8 cellular contexts compared by ENCODE assay signal in the genomic region with DNA sequence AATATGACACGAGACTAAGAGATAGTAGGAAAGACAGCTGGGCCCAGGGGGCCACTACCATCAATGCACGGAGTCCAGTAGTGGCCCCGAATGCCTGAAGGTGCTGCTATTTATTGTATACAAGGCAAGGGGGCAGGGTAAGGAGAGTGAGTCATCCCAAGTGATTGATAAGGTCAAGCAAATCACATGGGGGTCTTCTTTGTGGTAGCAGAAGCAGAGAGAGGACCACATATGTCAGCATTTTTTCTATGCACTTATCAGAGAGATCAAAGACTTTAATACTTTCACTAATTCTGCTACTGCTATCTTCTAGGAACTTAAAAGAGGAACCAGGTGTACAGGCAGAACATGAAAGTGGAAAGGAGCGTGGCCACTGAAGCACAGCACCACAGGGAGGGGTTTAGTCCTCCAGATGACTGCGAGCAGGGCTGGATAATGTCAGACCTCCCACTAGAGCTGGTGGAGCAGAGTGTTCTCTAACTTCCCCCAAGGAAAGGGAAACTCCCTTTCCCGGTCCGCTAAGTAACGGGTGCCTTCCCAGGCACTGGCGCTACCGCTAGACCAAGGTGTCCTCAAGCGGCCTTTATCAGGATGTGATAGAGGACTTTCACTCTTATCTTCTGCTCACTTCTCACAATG. TPM values are rescaled to one million over a fixed set of nuclear protein-coding genes. Genes with fewer than 3 reads are reported as not detected.
A peak's percentile ranks its signal among the peaks of the same experiment; 100 is the strongest.
DNase-seq lines count a peak whose midpoint lies in the region; ATAC-seq and TF ChIP-seq lines count a peak whose summit lies in the region.

No MANE protein-coding gene starts in this region.

- POLR2A ChIA-PET in CD4-positive, alpha-beta memory T cell (lab: Charles Lee; ENCODE audit: partially characterized antibody) = interaction anchor here (0.8 to 2.0 kb wide), 4 partner anchors 12 to 374 kb away, joined by 3 to 13 read pairs (median 8); a partner anchor contains a TSS

- H3K27ac Mint-ChIP-seq in stimulated activated naive CD8-positive, alpha-beta T cell treated with anti-CD3 and anti-CD28 coated beads, Interleukin-15, Interleukin-2, amounts not matched to agents 100 ng/mL and 50 ng/mL, for 24 hours = peak overlapping the region; percentile 78
- peak overlapping the region in 1 of 2 donors; percentile 37 for H3K27ac Mint-ChIP-seq in stimulated activated naive CD8-positive, alpha-beta T cell treated with anti-CD3 and anti-CD28 coated beads, Interleukin-15, amount 100 ng/mL, for 72 hours
- H3K27ac Mint-ChIP-seq in CD4-positive, alpha-beta memory T cell = peak overlapping the region in 3 of 7 donors; percentile 34 to 65 (median 64)

- intact Hi-C loops in right cardiac atrium (cut with DNase I) (no loop called here), uterus (cut with DNase I; ENCODE audit: low total_unique reads) (no loop called here)
- intact Hi-C loops in CD4-positive, alpha-beta memory T cell (cut with micrococcal nuclease) = no loop called here

- H3K4me3 Mint-ChIP-seq in stimulated activated naive CD8-positive, alpha-beta T cell treated with anti-CD3 and anti-CD28 coated beads, Interleukin-15, Interleukin-2, amounts not matched to agents 100 ng/mL and 50 ng/mL, for 24 hours = peak overlapping the region; percentile 15
- no peak overlapping the region for H3K4me3 Mint-ChIP-seq in stimulated activated naive CD8-positive, alpha-beta T cell treated with anti-CD3 and anti-CD28 coated beads, Interleukin-15, amount 100 ng/mL, for 72 hours
- peak overlapping the region in 1 of 8 donors; percentile 24 for H3K4me3 Mint-ChIP-seq in CD4-positive, alpha-beta memory T cell

- DNase-seq in stimulated activated naive CD8-positive, alpha-beta T cell treated with anti-CD3 and anti-CD28 coated beads, Interleukin-15, amount 100 ng/mL, for 72 hours = no peak
- DNase-seq in NB4 (ENCODE audit: low read depth) (peak; percentile 51), right cardiac atrium (peak in 2 of 3 donors; percentile 28 to 69), uterus (peak; percentile 54 to 80), MG63 (no peak)
- DNase-seq in CD4-positive, alpha-beta memory T cell = no peak

- WGBS in right cardiac atrium = 39% methylated on average over 11 of the region's 11 CpGs

- ATAC-seq in stimulated activated naive CD8-positive, alpha-beta T cell treated with anti-CD3 and anti-CD28 coated beads, Interleukin-15, amount 100 ng/mL, for 72 hours = no peak
- ATAC-seq in right cardiac atrium = peak in 1 of 2 donors; percentile 18
- ATAC-seq in HG02938 (IDR thresholded peaks at IDR 0.05; ENCODE audit: unreplicated experiment) = no peak

- no peak for TF ChIP-seq CTCF in NB4 (IDR thresholded peaks at IDR 0.05; ENCODE audit: low read depth, low read length)
- no peak for TF ChIP-seq CTCF in uterus (IDR thresholded peaks at IDR 0.05)

- CTCF ChIA-PET in CD4-positive, alpha-beta memory T cell (lab: Charles Lee; ENCODE audit: partially characterized antibody) = interaction anchor here (0.7 to 5.0 kb wide), 5 partner anchors 16 to 112 kb away, joined by 3 to 33 read pairs (median 3); a partner anchor contains a TSS

- no peak for TF ChIP-seq POLR2A in NB4 (IDR thresholded peaks at IDR 0.05; ENCODE audit: extremely low read depth, insufficient read length)
- no peak for TF ChIP-seq POLR2A in uterus (IDR thresholded peaks at IDR 0.05)

- H3K4me3 ChIP-seq in NB4 (ENCODE audit: low read depth, low read length) (no peak overlapping the region), right cardiac atrium (ENCODE audit: low read length) (no peak overlapping the region), uterus (no peak overlapping the region), MG63 (no peak overlapping the region)
- H3K4me3 ChIP-seq in CD4-positive, alpha-beta memory T cell (ENCODE audit: low read length in 2 of 2) = no peak overlapping the region

- H3K27me3 ChIP-seq in right cardiac atrium (ENCODE audit: control insufficient read depth, insufficient read depth) (no peaks in the 10 kb centered on the region), uterus (no peaks in the 10 kb centered on the region), MG63 (no peaks in the 10 kb centered on the region)
- no peaks in the 10 kb centered on the region for H3K27me3 ChIP-seq in CD4-positive, alpha-beta memory T cell (ENCODE audit: insufficient read depth, low read length)

- H3K27ac ChIP-seq in right cardiac atrium (ENCODE audit: low read length) = peak overlapping the region; percentile 59
- peak overlapping the region; percentile 31 to 66 for H3K27ac ChIP-seq in uterus
- H3K27ac ChIP-seq in CD4-positive, alpha-beta memory T cell (ENCODE audit: low read depth, low read length) = no peak overlapping the region

- H3K4me1 Mint-ChIP-seq in stimulated activated naive CD8-positive, alpha-beta T cell treated with anti-CD3 and anti-CD28 coated beads, Interleukin-15, Interleukin-2, amounts not matched to agents 100 ng/mL and 50 ng/mL, for 24 hours (ENCODE audit: low read depth) = peaks cover 59% of the 10 kb centered on the region
- peaks cover 47% of the 10 kb centered on the region for H3K4me1 Mint-ChIP-seq in stimulated activated naive CD8-positive, alpha-beta T cell treated with anti-CD3 and anti-CD28 coated beads, Interleukin-15, amount 100 ng/mL, for 72 hours
- peaks cover 17 to 36% (median 31%) of the 10 kb centered on the region in 4 donors for H3K4me1 Mint-ChIP-seq in CD4-positive, alpha-beta memory T cell

- H3K4me1 ChIP-seq in right cardiac atrium (ENCODE audit: control insufficient read depth, insufficient read depth, low read length) (peaks cover 2% of the 10 kb centered on the region), uterus (peaks cover 0 to 4% of the 10 kb centered on the region in 2 donors)
- peaks cover 13% of the 10 kb centered on the region for H3K4me1 ChIP-seq in CD4-positive, alpha-beta memory T cell (ENCODE audit: insufficient read depth, low read length)

- H3K36me3 Mint-ChIP-seq in stimulated activated naive CD8-positive, alpha-beta T cell treated with anti-CD3 and anti-CD28 coated beads, Interleukin-15, Interleukin-2, amounts not matched to agents 100 ng/mL and 50 ng/mL, for 24 hours (ENCODE audit: low read depth) = peaks cover 3% of the 10 kb centered on the region
- H3K36me3 Mint-ChIP-seq in CD4-positive, alpha-beta memory T cell = peaks cover 0 to 9% of the 10 kb centered on the region in 2 donors

- H3K9me3 Mint-ChIP-seq in stimulated activated naive CD8-positive, alpha-beta T cell treated with anti-CD3 and anti-CD28 coated beads, Interleukin-15, Interleukin-2, amounts not matched to agents 100 ng/mL and 50 ng/mL, for 24 hours = no peaks in the 10 kb centered on the region
- H3K9me3 Mint-ChIP-seq in stimulated activated naive CD8-positive, alpha-beta T cell treated with anti-CD3 and anti-CD28 coated beads, Interleukin-15, amount 100 ng/mL, for 72 hours = no peaks in the 10 kb centered on the region
- H3K9me3 Mint-ChIP-seq in CD4-positive, alpha-beta memory T cell = peaks cover 0 to 3% (median 0%) of the 10 kb centered on the region in 8 donors

- H3K36me3 ChIP-seq in uterus (no peaks in the 10 kb centered on the region), MG63 (no peaks in the 10 kb centered on the region)
- no peaks in the 10 kb centered on the region for H3K36me3 ChIP-seq in CD4-positive, alpha-beta memory T cell (ENCODE audit: insufficient read depth, low read length)

- H3K9me3 ChIP-seq in right cardiac atrium (ENCODE audit: control insufficient read depth, low read length) (no peaks in the 10 kb centered on the region), uterus (no peaks in the 10 kb centered on the region), MG63 (peaks cover 3% of the 10 kb centered on the region; the same call in 1 of the 2 replicates)
- no peaks in the 10 kb centered on the region for H3K9me3 ChIP-seq in CD4-positive, alpha-beta memory T cell (ENCODE audit: control insufficient read depth in 1 of 2, low read length in 2 of 2)

- H3K27me3 Mint-ChIP-seq in stimulated activated naive CD8-positive, alpha-beta T cell treated with anti-CD3 and anti-CD28 coated beads, Interleukin-15, Interleukin-2, amounts not matched to agents 100 ng/mL and 50 ng/mL, for 24 hours = no peaks in the 10 kb centered on the region
- H3K27me3 Mint-ChIP-seq in stimulated activated naive CD8-positive, alpha-beta T cell treated with anti-CD3 and anti-CD28 coated beads, Interleukin-15, amount 100 ng/mL, for 72 hours = no peaks in the 10 kb centered on the region
- H3K27me3 Mint-ChIP-seq in CD4-positive, alpha-beta memory T cell = no peaks in the 10 kb centered on the region

RNA-seq across cellular contexts. Expression of a gene that starts 26.4 kb away (rescaled TPM):
- total RNA-seq in right cardiac atrium (10 to 100 TPM; 10.8 to 24.5 (median 18.0) TPM), uterus (10 to 100 TPM; 19.1 to 33.2 (median 25.7) TPM)
- polyA plus RNA-seq in right cardiac atrium = 13.0 TPM
- total RNA-seq in CD4-positive, alpha-beta memory T cell = 1 to 10 TPM; 1.5 to 1.6 TPM
- polyA plus RNA-seq in CD4-positive, alpha-beta memory T cell = 1 to 10 TPM; 2.3 to 6.8 TPM
- total RNA-seq in MG63 (2014; rRNA removed; shearing (Covaris generic); ENCODE audit: low replicate concordance) = 28.8 and 47.4 TPM in 2 replicates

Comparison
In these comparisons a context has a peak if more than half of its experiments do, and no peak if none do; other contexts are left out.
1. DNase-seq: peak in NB4 (single experiment), right cardiac atrium (2 of 3) and uterus (2 of 2); none in stimulated activated naive CD8-positive, alpha-beta T cell treated with anti-CD3 and anti-CD28 coated beads, Interleukin-15, amount 100 ng/mL, for 72 hours (0 of 2), CD4-positive, alpha-beta memory T cell (0 of 5) and MG63 (single experiment).
2. RNA of a gene that starts 26.4 kb away (total RNA-seq): 28.8 to 47.4 TPM in MG63, 19.1 to 33.2 TPM in uterus and 10.8 to 24.5 TPM in right cardiac atrium; 1.5 to 1.6 TPM in CD4-positive, alpha-beta memory T cell; every median in the first group is over 4 times any median in the second.